16 cellular contexts compared by ENCODE assay signal in genomic region chr10:62540389-62540788, GRCh38.
DNase-seq lines count a peak whose midpoint lies in the region; ATAC-seq, FAIRE-seq and TF ChIP-seq lines count a peak whose summit lies in the region.
"Had no signal": no experiment of that assay in that cellular context is flagged by ENCODE, and none has a peak within 500 bp of the region (broad histone marks: within the 10 kb centered on the region; RNA-seq: fewer than 3 reads in every experiment).

No MANE protein-coding gene starts in this region.

- intact Hi-C loops in left ventricle myocardium superior (cut with micrococcal nuclease) (no loop called here), activated B cell treated with CpG ODN at 0.5 μM for 24 hours (cut with micrococcal nuclease) (loop anchor here (1.0 to 5.0 kb wide), 2 partner anchors 12 to 48 kb away; no protein-coding TSS in a partner anchor), upper lobe of right lung (cut with DNase I) (no loop called here)

- TF ChIP-seq CTCF in right atrium auricular region (IDR thresholded peaks at IDR 0.05), result no peak
- no peak for TF ChIP-seq CTCF in activated B cell treated with CpG ODN at 0.5 μM for 24 hours (IDR thresholded peaks at IDR 0.05)
- no peak for TF ChIP-seq CTCF in upper lobe of right lung (IDR thresholded peaks at IDR 0.05)
- TF ChIP-seq CTCF in D721Med (IDR thresholded peaks at IDR 0.05; ENCODE audit: insufficient read depth, missing control alignments), result no peak

- H3K9me3 Mint-ChIP-seq in activated B cell treated with CpG ODN at 0.5 μM for 24 hours, result peaks cover 17% of the 10 kb centered on the region

- POLR2A ChIA-PET in activated B cell treated with CpG ODN at 0.5 μM for 24 hours (lab: Charles Lee), result interaction anchor here (0.6 to 1.3 kb wide), 4 partner anchors 9 to 197 kb away, joined by 3 to 19 read pairs (median 6); no protein-coding TSS in a partner anchor

- no peaks in the 10 kb centered on the region for H3K36me3 ChIP-seq in right atrium auricular region
- no peaks in the 10 kb centered on the region for H3K36me3 ChIP-seq in upper lobe of right lung

- peaks cover 58% of the 10 kb centered on the region for H3K4me1 Mint-ChIP-seq in activated B cell treated with CpG ODN at 0.5 μM for 24 hours
- H3K4me1 Mint-ChIP-seq: activated naive CD4-positive, alpha-beta T cell treated with anti-CD3 and anti-CD28 coated beads, Interleukin-2, amount 50 U/mL, for 24 hours; CD8-positive, alpha-beta memory T cell; T-helper 17 cell had no signal

- H3K27ac ChIP-seq in right atrium auricular region, result no peak overlapping the region
- no peak overlapping the region for H3K27ac ChIP-seq in upper lobe of right lung

- CTCF ChIA-PET in activated B cell treated with CpG ODN at 0.5 μM for 24 hours (lab: Charles Lee), result interaction anchor here (1.0 to 1.2 kb wide), 2 partner anchors 13 to 14 kb away, joined by 3 read pairs; no protein-coding TSS in a partner anchor

- peak; percentile 36 for ATAC-seq in left ventricle myocardium superior
- peak; percentile 54 for ATAC-seq in HG03442 (IDR thresholded peaks at IDR 0.05; ENCODE audit: unreplicated experiment)
- ATAC-seq in activated B cell treated with CpG ODN at 0.5 μM for 24 hours (ENCODE audit: low read depth), result peak; percentile 46
- ATAC-seq in upper lobe of right lung, result peak; percentile 66
- ATAC-seq: left lobe of liver, T-helper 17 cell had no signal

- H3K9me3 ChIP-seq in right atrium auricular region, result no peaks in the 10 kb centered on the region
- no peaks in the 10 kb centered on the region for H3K9me3 ChIP-seq in upper lobe of right lung

- H3K27ac Mint-ChIP-seq in activated B cell treated with CpG ODN at 0.5 μM for 24 hours, result peak overlapping the region; percentile 87
- H3K27ac Mint-ChIP-seq: activated naive CD4-positive, alpha-beta T cell treated with anti-CD3 and anti-CD28 coated beads, Interleukin-2, amount 50 U/mL, for 24 hours; CD8-positive, alpha-beta memory T cell; T-helper 17 cell had no signal

- no peaks in the 10 kb centered on the region for H3K27me3 ChIP-seq in right atrium auricular region
- H3K27me3 ChIP-seq in upper lobe of right lung, result no peaks in the 10 kb centered on the region

- FAIRE-seq in D721Med (lab: Jason Lieb, UNC), result no peak
- FAIRE-seq: GM12892, HTR-8/SVneo had no signal

- no peaks in the 10 kb centered on the region for H3K27me3 Mint-ChIP-seq in activated B cell treated with CpG ODN at 0.5 μM for 24 hours
- H3K27me3 Mint-ChIP-seq: activated naive CD4-positive, alpha-beta T cell treated with anti-CD3 and anti-CD28 coated beads, Interleukin-2, amount 50 U/mL, for 24 hours had no signal

- H3K4me3 ChIP-seq in right atrium auricular region (no peak overlapping the region), upper lobe of right lung (no peak overlapping the region)

- H3K4me1 ChIP-seq in right atrium auricular region, result peaks cover 0 to 7% of the 10 kb centered on the region in 2 donors
- H3K4me1 ChIP-seq in upper lobe of right lung, result peaks cover 4% of the 10 kb centered on the region

- DNase-seq in left ventricle myocardium superior, result no peak
- DNase-seq in right atrium auricular region (ENCODE audit: low spot score), result no peak
- DNase-seq in activated B cell treated with CpG ODN at 0.5 μM for 24 hours, result no peak
- no peak for DNase-seq in upper lobe of right lung
- no peak for DNase-seq in iPS-NIHi7 (ENCODE audit: extremely low spot score)
- DNase-seq in D721Med (ENCODE audit: insufficient read length, low spot score), result no peak
- no peak for DNase-seq in RPMI8226
- DNase-seq: CD8-positive, alpha-beta memory T cell; NCI-H2029; NCI-H526 treated with DMSO at 0.1 percent for 48 hours; T-helper 17 cell had no signal

- H3K36me3 Mint-ChIP-seq in activated B cell treated with CpG ODN at 0.5 μM for 24 hours (ENCODE audit: low read depth), result peaks cover 13% of the 10 kb centered on the region

- peak overlapping the region; percentile 46 for H3K4me3 Mint-ChIP-seq in activated B cell treated with CpG ODN at 0.5 μM for 24 hours
- H3K4me3 Mint-ChIP-seq: activated naive CD4-positive, alpha-beta T cell treated with anti-CD3 and anti-CD28 coated beads, Interleukin-2, amount 50 U/mL, for 24 hours; CD8-positive, alpha-beta memory T cell; T-helper 17 cell had no signal
